9 cellular contexts compared by ENCODE assay signal in genomic region chr15:68277605-68278344, GRCh38. TPM values are rescaled to one million over a fixed set of nuclear protein-coding genes. Genes with fewer than 3 reads are reported as not detected.
A peak's percentile ranks its signal among the peaks of the same experiment; 100 is the strongest.
DNase-seq lines count a peak whose midpoint lies in the region; ATAC-seq, FAIRE-seq and TF ChIP-seq lines count a peak whose summit lies in the region.
"Had no signal": no experiment of that assay in that cellular context is flagged by ENCODE, and none has a peak within 500 bp of the region (broad histone marks: within the 10 kb centered on the region; RNA-seq: fewer than 3 reads in every experiment).

Gene FEM1B, plus strand, starts transcription at chr15:68277745. Its CDS starts 673 bp downstream, at chr15:68278418.

- intact Hi-C loops in kidney (cut with DNase I) = no loop called here

- H3K36me3 ChIP-seq in kidney (ENCODE audit: control insufficient read depth in 1 of 2, insufficient read depth in 2 of 2, low read length in 2 of 2) = no peaks in the 10 kb centered on the region

- peak; percentile 84 for TF ChIP-seq POLR2A in GM19193 (IDR thresholded peaks at IDR 0.05; ENCODE audit: extremely low read depth, insufficient read depth, insufficient read length)

- no peak for FAIRE-seq in kidney (lab: Jason Lieb, UNC)
- FAIRE-seq: TTC549 had no signal

- peak within 1 kb of the TSS; percentile 91 to 97 for H3K9ac ChIP-seq in kidney (ENCODE audit: low read length in 2 of 2)

- H3K9me3 ChIP-seq in kidney (ENCODE audit: control insufficient read depth in 1 of 2, low read length in 2 of 2) = no peaks in the 10 kb centered on the region

- DNase-seq in AML-193 (lab: John Stamatoyannopoulos, UW) (peak; percentile 79 to 87), NCI-H510A (lab: John Stamatoyannopoulos, UW) (peak; percentile 68), cerebellar nuclear complex (lab: John Stamatoyannopoulos, UW) (peak; percentile 21 to 64), kidney (peak; percentile 97)
- DNase-seq in activated CD4-positive, alpha-beta T cell treated with anti-CD3 and anti-CD28 coated beads for 1 hour = peak; percentile 83
- DNase-seq in stimulated activated CD4-positive, alpha-beta T cell treated with anti-CD3 and anti-CD28 coated beads, Interleukin-15, amount 100 ng/mL, for 24 hours = peak; percentile 90

- peak within 1 kb of the TSS; percentile 94 to 97 for H3K27ac ChIP-seq in kidney (ENCODE audit: low read depth in 2 of 2, low read length in 2 of 2)

- peaks cover 23 to 24% of the 10 kb centered on the region in 2 donors for H3K4me1 ChIP-seq in kidney (ENCODE audit: control insufficient read depth in 1 of 2, insufficient read depth in 1 of 2, low read depth in 1 of 2, low read length in 2 of 2)

- peak within 1 kb of the TSS; percentile 95 to 97 for H3K4me3 ChIP-seq in kidney (ENCODE audit: low read length in 2 of 2)

- no peak for TF ChIP-seq CTCF in kidney (IDR thresholded peaks at IDR 0.05; ENCODE audit: borderline replicate concordance, extremely low read depth, insufficient read depth)

- peak; percentile 82 for ATAC-seq in HG03432 (IDR thresholded peaks at IDR 0.05; ENCODE audit: unreplicated experiment)

RNA-seq across cellular contexts. Expression of gene FEM1B, which starts in this region (rescaled TPM):
- 47.6 TPM for total RNA-seq in kidney
- polyA plus RNA-seq in kidney (ENCODE audit: insufficient read depth, low read depth, low replicate concordance) = 9.8 TPM

Comparison
In these comparisons a context has a peak if more than half of its experiments do, and no peak if none do; other contexts are left out.
1. Peak in every context shown above with its lines: DNase-seq, ATAC-seq, H3K4me3 ChIP-seq and H3K27ac ChIP-seq.
2. DNase-seq: peak in every context shown above with its lines; median percentile 97 in kidney; 90 in stimulated activated CD4-positive, alpha-beta T cell treated with anti-CD3 and anti-CD28 coated beads, Interleukin-15, amount 100 ng/mL, for 24 hours; 83 in AML-193; 83 in activated CD4-positive, alpha-beta T cell treated with anti-CD3 and anti-CD28 coated beads for 1 hour; 68 in NCI-H510A; 42 in cerebellar nuclear complex.